ENCODE assay signal across 36 cellular contexts in the genomic region with DNA sequence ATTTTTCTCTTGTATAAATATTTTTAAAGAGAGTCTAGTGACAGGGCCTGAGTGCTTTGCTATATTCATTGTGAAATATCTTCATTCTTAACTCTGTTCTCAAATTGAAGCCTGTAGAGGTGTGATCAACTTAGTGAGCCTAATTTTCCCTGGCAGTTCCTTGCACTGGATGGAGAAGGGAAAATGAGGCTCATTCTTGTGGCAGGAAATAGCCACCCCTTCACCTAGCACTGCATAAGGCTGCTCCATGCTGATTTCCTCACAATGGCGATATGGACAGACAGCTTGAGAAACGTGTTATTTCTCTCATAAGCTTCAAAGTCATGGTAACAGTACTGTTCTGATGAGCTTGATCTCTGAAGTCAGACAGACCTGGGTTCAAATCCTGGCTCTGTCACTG.
"Had no signal": no experiment of that assay in that cellular context is flagged by ENCODE, and none has a peak within 500 bp of the region (broad histone marks: within the 10 kb centered on the region; RNA-seq: fewer than 3 reads in every experiment).

No MANE protein-coding gene starts in this region.

- H3K27ac Mint-ChIP-seq: activated B cell treated with CpG ODN at 0.5 μM for 24 hours; activated naive CD8-positive, alpha-beta T cell treated with anti-CD3 and anti-CD28 coated beads, Interleukin-2, amount 10 ng/mL, durations not matched to agents 7 days and 5 days; activated T-cell treated with anti-CD3 and anti-CD28 coated beads, Interleukin-2, amount 50 U/mL, for 72 hours; IgD-negative memory B cell; T-cell; T-helper 17 cell had no signal

- H3K9me3 ChIP-seq: adrenal gland, body of pancreas, breast epithelium, Peyer's patch had no signal

- H3K9me3 Mint-ChIP-seq: activated B cell treated with CpG ODN at 0.5 μM for 24 hours, IgD-negative memory B cell, T-cell had no signal

- H3K4me1 ChIP-seq: adrenal gland, body of pancreas, breast epithelium, Peyer's patch had no signal

- H3K36me3 Mint-ChIP-seq: T-cell had no signal

- H3K27me3 ChIP-seq: adrenal gland, body of pancreas, breast epithelium, Peyer's patch had no signal

- H3K27ac ChIP-seq: adrenal gland, body of pancreas, breast epithelium, Peyer's patch, VCaP had no signal

- H3K27me3 Mint-ChIP-seq: activated B cell treated with CpG ODN at 0.5 μM for 24 hours; activated CD8-positive, alpha-beta T cell treated with anti-CD3 and anti-CD28 coated beads for 36 hours; activated naive CD8-positive, alpha-beta T cell treated with anti-CD3 and anti-CD28 coated beads, Interleukin-2, amount 10 ng/mL, durations not matched to agents 7 days and 5 days; IgD-negative memory B cell; T-cell; T-helper 17 cell had no signal

- H3K4me3 Mint-ChIP-seq: activated B cell treated with CpG ODN at 0.5 μM for 24 hours; activated CD8-positive, alpha-beta T cell treated with anti-CD3 and anti-CD28 coated beads for 36 hours; activated naive CD8-positive, alpha-beta T cell treated with anti-CD3 and anti-CD28 coated beads, Interleukin-2, amount 10 ng/mL, durations not matched to agents 7 days and 5 days; activated T-cell treated with anti-CD3 and anti-CD28 coated beads, Interleukin-2, amount 50 U/mL, for 72 hours; IgD-negative memory B cell; T-cell; T-helper 17 cell had no signal

- H3K36me3 ChIP-seq: adrenal gland, breast epithelium, Peyer's patch had no signal

- ATAC-seq: body of pancreas, PC-3, SK-N-SH treated with all-trans-retinoic acid at 6 μM for 48 hours, T-cell, T-helper 17 cell had no signal

- DNase-seq: activated B cell treated with CpG ODN at 0.5 μM for 24 hours; activated CD4-positive, alpha-beta T cell treated with anti-CD3 and anti-CD28 coated beads for 48 hours; activated CD4-positive, alpha-beta T cell treated with anti-CD3 and anti-CD28 coated beads, Interleukin-2, amount 50 U/mL, for 4 hours; activated CD4-positive, CD25-positive, alpha-beta regulatory T cell treated with anti-CD3 and anti-CD28 coated beads, Interleukin-2, amount 50 U/mL, for 72 hours; activated CD8-positive, alpha-beta T cell treated with anti-CD3 and anti-CD28 coated beads for 36 hours; activated gamma-delta T cell; activated naive CD4-positive, alpha-beta T cell treated with Interleukin-2 at 50 U/mL for 16 hours; activated naive CD8-positive, alpha-beta T cell treated with anti-CD3 and anti-CD28 coated beads, Interleukin-2, amount 10 ng/mL, durations not matched to agents 7 days and 5 days; activated T-cell treated with anti-CD3 and anti-CD28 coated beads, Interleukin-2, amount 50 U/mL, for 1 hour; activated T-cell treated with anti-CD3 and anti-CD28 coated beads, Interleukin-2, amount 50 U/mL, for 72 hours; adrenal gland; body of pancreas; cerebellar nuclear complex; Karpas-422; KBM-7; NCI-H1048; NCI-H1105 treated with DMSO at 0.1 percent for 48 hours; NCI-H1436; NCI-H1694; NCI-H1930; NCI-H2081 treated with DMSO at 0.1 percent for 48 hours; NCI-H226; NCI-H446 treated with DMSO at 0.1 percent for 48 hours; NCI-H524; NK-92 treated with Interleukin-12 subunit alpha and Interleukin-12 subunit beta, amount 100 ng/mL, for 24 hours; PC-3; Peyer's patch; RPMI8226; SHP77 treated with DMSO at 0.1 percent for 48 hours; T-cell; T-helper 17 cell had no signal

- H3K4me3 ChIP-seq: adrenal gland, body of pancreas, breast epithelium, Peyer's patch had no signal

- FAIRE-seq: astrocyte had no signal

- H3K4me1 Mint-ChIP-seq: IgD-negative memory B cell, T-helper 17 cell had no signal
